Comparison of ENCODE assay signal across 13 cellular contexts in genomic region chr1:29569971-29570634, GRCh38.
A peak's percentile ranks its signal among the peaks of the same experiment; 100 is the strongest.
DNase-seq lines count a peak whose midpoint lies in the region; ATAC-seq, FAIRE-seq and TF ChIP-seq lines count a peak whose summit lies in the region.
"Had no signal": no experiment of that assay in that cellular context is flagged by ENCODE, and none has a peak within 500 bp of the region (broad histone marks: within the 10 kb centered on the region; RNA-seq: fewer than 3 reads in every experiment).

No MANE protein-coding gene starts in this region.

- H3K27ac ChIP-seq in astrocyte (ENCODE audit: low read depth, low read length) (peak overlapping the region; percentile 29), tibial nerve (no peak overlapping the region)
- H3K27ac ChIP-seq: KMS-11 had no signal

- WGBS in tibial nerve, 2 donors = 57 to 58% methylated on average over 5 of the region's 5 CpGs

- H3K27me3 ChIP-seq in astrocyte (ENCODE audit: insufficient read depth, low read length) = no peaks in the 10 kb centered on the region
- no peaks in the 10 kb centered on the region for H3K27me3 ChIP-seq in tibial nerve
- H3K27me3 ChIP-seq: BE2C had no signal

- H3K9me3 ChIP-seq in astrocyte (ENCODE audit: insufficient read depth, low read depth, low read length) (peaks cover 3% of the 10 kb centered on the region), tibial nerve (peaks cover 0 to 42% (median 2%) of the 10 kb centered on the region in 4 donors)
- H3K9me3 ChIP-seq: BE2C had no signal

- peak; percentile 97 for DNase-seq in A172 (ENCODE audit: low spot score)
- peak; percentile 78 for DNase-seq in H54 (ENCODE audit: insufficient read length, low spot score)
- peak; percentile 99 for DNase-seq in astrocyte (ENCODE audit: low read depth)
- peak; percentile 82 for DNase-seq in islet precursor cell
- no peak for DNase-seq in SK-N-DZ (ENCODE audit: low spot score)
- no peak for DNase-seq in SIG-M5 (lab: John Stamatoyannopoulos, UW)
- no peak for DNase-seq in tibial nerve (ENCODE audit: low spot score in 2 of 2)
- DNase-seq: BE2C, glutamatergic neuron, NCI-H510A treated with DMSO at 0.1 percent for 48 hours had no signal

- H3K4me1 Mint-ChIP-seq in astrocyte (ENCODE audit: low read depth, unreplicated experiment) = peaks cover 14% of the 10 kb centered on the region

- no peaks in the 10 kb centered on the region for H3K79me2 ChIP-seq in astrocyte (ENCODE audit: insufficient read depth, low read length)

- FAIRE-seq in H54 (lab: Jason Lieb, UNC) = peak; percentile 99
- FAIRE-seq in astrocyte (lab: Jason Lieb, UNC) = peak; percentile 74

- TF ChIP-seq EP300 in tibial nerve (IDR thresholded peaks at IDR 0.05) = no peak

- H3K36me3 ChIP-seq in astrocyte (ENCODE audit: insufficient read depth, low read length) (no peaks in the 10 kb centered on the region), tibial nerve (no peaks in the 10 kb centered on the region)
- H3K36me3 ChIP-seq: BE2C had no signal

- peaks cover 11% of the 10 kb centered on the region for H3K9me3 Mint-ChIP-seq in astrocyte (ENCODE audit: unreplicated experiment)

- no peak overlapping the region for H2AFZ ChIP-seq in astrocyte (ENCODE audit: low read depth, low read length)

- no peak overlapping the region for H3K9ac ChIP-seq in astrocyte (ENCODE audit: low read length)
- H3K9ac ChIP-seq: KMS-11 had no signal

- no peaks in the 10 kb centered on the region for H3K36me3 Mint-ChIP-seq in astrocyte (ENCODE audit: low read depth, unreplicated experiment)

- H3K27me3 Mint-ChIP-seq in astrocyte (ENCODE audit: low read depth, unreplicated experiment) = no peaks in the 10 kb centered on the region

- H3K4me3 Mint-ChIP-seq in astrocyte (ENCODE audit: unreplicated experiment) = no peak overlapping the region
- H3K4me3 Mint-ChIP-seq: T-helper 1 cell treated with Interleukin-12 subunit alpha and Interleukin-12 subunit beta and Interleukin-4 antibody, amounts not matched to agents 30 μg/mL and 1 μg/mL, for 36 hours had no signal

- H4K20me1 ChIP-seq in astrocyte (ENCODE audit: insufficient read depth, low read length) = no peaks in the 10 kb centered on the region

- TF ChIP-seq CTCF in astrocyte (IDR thresholded peaks at IDR 0.05; ENCODE audit: insufficient read depth, low read depth, low read length) = no peak
- TF ChIP-seq CTCF in tibial nerve (IDR thresholded peaks at IDR 0.05) = no peak

- ATAC-seq in GM19035 (IDR thresholded peaks at IDR 0.05; ENCODE audit: unreplicated experiment) = no peak

- H3K4me3 ChIP-seq in astrocyte (ENCODE audit: insufficient read depth, low read depth, low read length) (no peak overlapping the region), tibial nerve (no peak overlapping the region)

- TF ChIP-seq POLR2A in H54 (IDR thresholded peaks at IDR 0.05; ENCODE audit: low read depth, low read length) (no peak), tibial nerve (IDR thresholded peaks at IDR 0.05) (no peak)

- H3K4me1 ChIP-seq in astrocyte (ENCODE audit: insufficient read depth, low read length) (peaks cover 16% of the 10 kb centered on the region), tibial nerve (no peaks in the 10 kb centered on the region)
- H3K4me1 ChIP-seq: BE2C had no signal

- peak overlapping the region; percentile 92 for H3K27ac Mint-ChIP-seq in astrocyte (ENCODE audit: unreplicated experiment)
- H3K27ac Mint-ChIP-seq: T-helper 1 cell treated with Interleukin-12 subunit alpha and Interleukin-12 subunit beta and Interleukin-4 antibody, amounts not matched to agents 30 μg/mL and 1 μg/mL, for 36 hours had no signal

- H3K4me2 ChIP-seq in astrocyte (ENCODE audit: low read length) = peak overlapping the region; percentile 55
- H3K4me2 ChIP-seq: KMS-11 had no signal

Comparison
In these comparisons a context has a peak if more than half of its experiments do, and no peak if none do; other contexts are left out.
1. DNase-seq: peak in A172 (single experiment), H54 (single experiment), astrocyte (single experiment) and islet precursor cell (single experiment); none in SK-N-DZ (single experiment), SIG-M5 (single experiment) and tibial nerve (0 of 2).